8 cellular contexts compared by ENCODE assay signal in genomic region chr1:43531906-43532584, GRCh38. TPM values are rescaled to one million over a fixed set of nuclear protein-coding genes. Genes with fewer than 3 reads are reported as not detected.
DNase-seq lines count a peak whose midpoint lies in the region; ATAC-seq and TF ChIP-seq lines count a peak whose summit lies in the region.

No MANE protein-coding gene starts in this region.

- TF ChIP-seq CTCF in glutamatergic neuron (IDR thresholded peaks at IDR 0.05; ENCODE audit: partially characterized antibody, unreplicated experiment): no peak

- no peak for ATAC-seq in HG02571 (IDR thresholded peaks at IDR 0.05; ENCODE audit: unreplicated experiment)

- peaks cover 28% of the 10 kb centered on the region for H3K4me1 Mint-ChIP-seq in glutamatergic neuron (ENCODE audit: low read depth, unreplicated experiment)

- no peaks in the 10 kb centered on the region for H3K9me3 ChIP-seq in SK-N-MC (ENCODE audit: low read depth, low read length)

- H3K36me3 Mint-ChIP-seq in glutamatergic neuron (ENCODE audit: unreplicated experiment): peaks cover 3% of the 10 kb centered on the region

- peaks cover 11% of the 10 kb centered on the region for H3K9me3 Mint-ChIP-seq in glutamatergic neuron (ENCODE audit: unreplicated experiment)

- H3K36me3 ChIP-seq in SK-N-MC (ENCODE audit: insufficient read depth, low read length): no peaks in the 10 kb centered on the region; the same call in 1 of the 2 replicates

- 0 out of 2 replicates have a peak overlapping the region, but pooled peaks have one; percentile 5 for H3K27ac ChIP-seq in SK-N-MC

- peak overlapping the region; percentile 3; the same call in 1 of the 2 replicates for H3K4me3 ChIP-seq in GM08714 (ENCODE audit: low read length)
- H3K4me3 ChIP-seq in SK-N-MC: peak overlapping the region; percentile 93
- H3K4me3 ChIP-seq in skeletal muscle cell (ENCODE audit: low read depth, low read length): peak overlapping the region; percentile 63

- peaks cover 9% of the 10 kb centered on the region for H3K27me3 Mint-ChIP-seq in glutamatergic neuron (ENCODE audit: unreplicated experiment)

- DNase-seq in SK-N-MC (ENCODE audit: low read depth, low spot score) (no peak), glutamatergic neuron (peak; percentile 27), skeletal muscle cell (ENCODE audit: low read depth) (no peak), T1000 (lab: John Stamatoyannopoulos, UW) (no peak), mucosa of gallbladder (ENCODE audit: low spot score) (no peak), NCI-H2029 treated with DMSO at 0.1 percent for 48 hours (lab: John Stamatoyannopoulos, UW) (no peak)

- H3K9ac ChIP-seq in SK-N-MC (ENCODE audit: insufficient read length): peak overlapping the region; percentile 68

- peak overlapping the region; percentile 99 for H3K4me3 Mint-ChIP-seq in glutamatergic neuron (ENCODE audit: unreplicated experiment)

- H3K27ac Mint-ChIP-seq in glutamatergic neuron (ENCODE audit: unreplicated experiment): peak overlapping the region; percentile 64

RNA-seq across cellular contexts. Expression of gene PTPRF, which starts 1.4 kb away (rescaled TPM):
- total RNA-seq in glutamatergic neuron (ENCODE audit: unreplicated experiment) (171 TPM), mucosa of gallbladder (478 TPM)

Comparison
In these comparisons a context has a peak if more than half of its experiments do, and no peak if none do; other contexts are left out.
1. H3K4me3 ChIP-seq: peak in every context shown above with its lines; median percentile 93 in SK-N-MC; 63 in skeletal muscle cell; 3 in GM08714.